In genomic region chr3:122564155-122564912, GRCh38 we compare ENCODE assay signal across 8 cellular contexts. TPM values are rescaled to one million over a fixed set of nuclear protein-coding genes. Genes with fewer than 3 reads are reported as not detected.
DNase-seq lines count a peak whose midpoint lies in the region; ATAC-seq and TF ChIP-seq lines count a peak whose summit lies in the region.

TSS of gene DTX3L (plus strand) at chr3:122564338. CDS start at chr3:122564427, 89 bp downstream.
TSS of gene PARP9 (minus strand) at chr3:122564300. CDS start at chr3:122559620, 4,680 bp downstream.

- peak within 1 kb of the TSS; percentile 90 to 99 (median 97) for H3K27ac Mint-ChIP-seq in CD4-positive, alpha-beta memory T cell

- peak within 1 kb of the TSS; percentile 92 to 98 (median 96) for H3K4me3 Mint-ChIP-seq in CD4-positive, alpha-beta memory T cell

- no peaks in the 10 kb centered on the region for H3K9me3 ChIP-seq in CD4-positive, alpha-beta memory T cell (ENCODE audit: control insufficient read depth in 1 of 2, low read length in 2 of 2)
- H3K9me3 ChIP-seq in OCI-LY3 (ENCODE audit: insufficient read depth, low read length) (no peaks in the 10 kb centered on the region), mucosa of descending colon (no peaks in the 10 kb centered on the region)

- H3K36me3 Mint-ChIP-seq in CD4-positive, alpha-beta memory T cell: peaks cover 43 to 57% of the 10 kb centered on the region in 2 donors

- H3K9me3 Mint-ChIP-seq in CD4-positive, alpha-beta memory T cell: no peaks in the 10 kb centered on the region

- POLR2A ChIA-PET in CD4-positive, alpha-beta memory T cell (lab: Charles Lee; ENCODE audit: partially characterized antibody): interaction anchor here (0.6 to 6.5 kb wide), 20 partner anchors 12 to 637 kb away, joined by 3 to 113 read pairs (median 5); partner anchors contain the start of genes FAM162A, HSPBAP1, KPNA1 and MIX23

- peaks cover 70% of the 10 kb centered on the region for H3K4me1 ChIP-seq in CD4-positive, alpha-beta memory T cell (ENCODE audit: insufficient read depth, low read length)
- H3K4me1 ChIP-seq in OCI-LY3 (ENCODE audit: low read length) (peaks cover 84% of the 10 kb centered on the region), mucosa of descending colon (ENCODE audit: low read depth) (peaks cover 13% of the 10 kb centered on the region)

- H3K27me3 Mint-ChIP-seq in CD4-positive, alpha-beta memory T cell: no peaks in the 10 kb centered on the region

- H3K36me3 ChIP-seq in CD4-positive, alpha-beta memory T cell (ENCODE audit: insufficient read depth, low read length): peaks cover 21% of the 10 kb centered on the region
- H3K36me3 ChIP-seq in OCI-LY3 (replicated peaks; ENCODE audit: low read depth, low read length) (peaks cover 41% of the 10 kb centered on the region), mucosa of descending colon (ENCODE audit: low read depth) (no peaks in the 10 kb centered on the region)

- peak within 1 kb of the TSS; percentile 99 for H3K9ac ChIP-seq in OCI-LY3 (ENCODE audit: low read length)

- CTCF ChIA-PET in CD4-positive, alpha-beta memory T cell (lab: Charles Lee; ENCODE audit: partially characterized antibody): interaction anchor here (1.0 to 15.6 kb wide), 4 partner anchors 13 to 1019 kb away, joined by 3 to 369 read pairs (median 15); partner anchors contain the start of genes PARP14, PARP15 and POLQ

- intact Hi-C loops in CD4-positive, alpha-beta memory T cell (cut with micrococcal nuclease): loop anchor here (1.0 to 2.0 kb wide), 3 partner anchors 13 to 229 kb away; partner anchors contain the start of genes HSPBAP1, PARP15 and WDR5B
- intact Hi-C loops in mucosa of descending colon (cut with DNase I, micrococcal nuclease): loop anchor here (5.0 kb wide), 2 partner anchors 113 to 118 kb away; partner anchors contain the start of gene PARP14 (in 1 of the 2)

- TF ChIP-seq CTCF in OCI-LY3 (IDR thresholded peaks at IDR 0.05; ENCODE audit: low read depth, low read length) (no peak), epithelial cell of esophagus (IDR thresholded peaks at IDR 0.05; ENCODE audit: insufficient read depth, low read depth, low read length, missing control alignments) (no peak), mucosa of descending colon (IDR thresholded peaks at IDR 0.05) (no peak)

- H3K4me2 ChIP-seq in OCI-LY3 (ENCODE audit: low read length): peak within 1 kb of the TSS; percentile 95

- H3K4me1 Mint-ChIP-seq in CD4-positive, alpha-beta memory T cell: peaks cover 55 to 85% (median 70%) of the 10 kb centered on the region in 4 donors

- peak within 1 kb of the TSS; percentile 12; the same call in 1 of the 2 replicates for H2AFZ ChIP-seq in OCI-LY3 (ENCODE audit: low read depth, low read length)

- ATAC-seq in GM19467 (IDR thresholded peaks at IDR 0.05; ENCODE audit: unreplicated experiment) (peak; percentile 68), mucosa of descending colon (peak; percentile 99)

- DNase-seq in CD4-positive, alpha-beta memory T cell: peak; percentile 79 to 87 (median 81)
- DNase-seq in HS-5 (ENCODE audit: low read depth) (peak; percentile 33), activated T-cell treated with anti-CD3 and anti-CD28 coated beads for 48 hours (ENCODE audit: low read depth) (peak; percentile 71), epithelial cell of esophagus (ENCODE audit: low read depth) (peak; percentile 79), mucosa of descending colon (peak; percentile 89 to 93 (median 90))
- peak; percentile 40 to 75 for DNase-seq in stimulated activated CD8-positive, alpha-beta memory T cell treated with anti-CD3 and anti-CD28 coated beads, Interleukin-4, amount 100 ng/mL, for 1 hour (ENCODE audit: low read depth in 2 of 2, low spot score in 1 of 2)

- peaks cover 70% of the 10 kb centered on the region for H3K79me2 ChIP-seq in OCI-LY3 (ENCODE audit: low read length)

- H3K27ac ChIP-seq in CD4-positive, alpha-beta memory T cell (ENCODE audit: low read depth, low read length): peak within 1 kb of the TSS; percentile 95
- H3K27ac ChIP-seq in OCI-LY3 (ENCODE audit: low read length): peak within 1 kb of the TSS; percentile 91

- no peaks in the 10 kb centered on the region for H4K20me1 ChIP-seq in OCI-LY3 (ENCODE audit: insufficient read depth, low read length)

- H3K4me3 ChIP-seq in CD4-positive, alpha-beta memory T cell (ENCODE audit: low read length in 2 of 2): peak within 1 kb of the TSS; percentile 78 to 94
- peak within 1 kb of the TSS; percentile 91 for H3K4me3 ChIP-seq in OCI-LY3 (ENCODE audit: low read length)
- H3K4me3 ChIP-seq in epithelial cell of esophagus (ENCODE audit: low read length): peak within 1 kb of the TSS; percentile 67
- H3K4me3 ChIP-seq in mucosa of descending colon: peak within 1 kb of the TSS; percentile 52

- no peaks in the 10 kb centered on the region for H3K27me3 ChIP-seq in CD4-positive, alpha-beta memory T cell (ENCODE audit: insufficient read depth, low read length)
- no peaks in the 10 kb centered on the region for H3K27me3 ChIP-seq in OCI-LY3 (ENCODE audit: low read depth, low read length)

RNA-seq across cellular contexts. Expression of gene DTX3L, which starts in this region (rescaled TPM):
- 10 to 100 TPM; 49.3 to 51.0 TPM for total RNA-seq in CD4-positive, alpha-beta memory T cell
- 10 to 100 TPM; 14.8 to 34.4 TPM for polyA plus RNA-seq in CD4-positive, alpha-beta memory T cell
- 10 to 100 TPM; 56.0 to 68.3 (median 59.9) TPM for total RNA-seq in mucosa of descending colon

RNA-seq across cellular contexts. Expression of gene PARP9, which starts in this region (rescaled TPM):
- total RNA-seq in CD4-positive, alpha-beta memory T cell: 10 to 100 TPM; 24.0 to 26.0 TPM
- 10 to 100 TPM; 23.1 to 43.4 TPM for polyA plus RNA-seq in CD4-positive, alpha-beta memory T cell
- 10 to 100 TPM; 32.2 to 51.1 (median 44.7) TPM for total RNA-seq in mucosa of descending colon

Comparison
In these comparisons a context has a peak if more than half of its experiments do, and no peak if none do; other contexts are left out.
1. Peak in every context shown above with its lines: DNase-seq, ATAC-seq, H3K4me3 ChIP-seq and H3K27ac ChIP-seq.
2. DNase-seq: peak in every context shown above with its lines; median percentile 90 in mucosa of descending colon; 81 in CD4-positive, alpha-beta memory T cell; 79 in epithelial cell of esophagus; 71 in activated T-cell treated with anti-CD3 and anti-CD28 coated beads for 48 hours; 58 in stimulated activated CD8-positive, alpha-beta memory T cell treated with anti-CD3 and anti-CD28 coated beads, Interleukin-4, amount 100 ng/mL, for 1 hour; 33 in HS-5.